Comparison of ENCODE assay signal across 8 cellular contexts in the genomic region with DNA sequence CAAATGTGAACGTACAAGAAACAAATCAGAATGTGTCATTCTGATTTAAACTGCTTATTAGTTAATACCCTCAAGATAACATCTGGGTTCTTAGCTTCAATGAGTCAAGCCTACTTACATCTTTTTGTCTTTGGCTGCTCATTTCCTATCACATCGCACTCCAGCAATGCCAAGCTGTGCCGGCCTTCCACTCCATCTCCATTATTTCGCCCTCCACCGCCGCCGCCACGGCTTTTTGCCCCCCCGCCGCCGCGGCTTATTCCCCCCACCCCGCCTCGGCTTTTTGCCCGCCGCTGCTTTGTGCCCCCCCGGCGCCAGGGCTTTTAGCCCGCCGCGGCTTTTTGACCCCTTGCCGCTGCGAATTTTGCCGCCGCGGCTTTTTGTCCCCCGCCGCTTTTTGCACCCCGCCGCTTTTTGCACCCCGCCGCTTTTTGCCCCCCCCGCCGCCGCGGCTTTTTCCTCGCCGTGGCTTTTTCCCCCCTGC.
DNase-seq lines count a peak whose midpoint lies in the region; ATAC-seq and TF ChIP-seq lines count a peak whose summit lies in the region.
"Not testable (repeated sequence)": the region's sequence is repeated elsewhere in the genome, so short reads cannot be mapped to it uniquely, and the experiment has no call there.

No MANE protein-coding gene starts in this region.

- peak overlapping the region; percentile 67 for H3K4me3 Mint-ChIP-seq in activated CD8-positive, alpha-beta T cell treated with anti-CD3 and anti-CD28 coated beads for 36 hours
- peak overlapping the region; percentile 76 for H3K4me3 Mint-ChIP-seq in MCF 10A (ENCODE audit: unreplicated experiment)
- peak overlapping the region; percentile 74 for H3K4me3 Mint-ChIP-seq in memory B cell

- POLR2A ChIA-PET in AG04450 (lab: Yijun Ruan, JAX); activated CD8-positive, alpha-beta T cell treated with anti-CD3 and anti-CD28 coated beads for 36 hours (lab: Charles Lee): not testable (repeated sequence)
- POLR2A ChIA-PET in MCF 10A (lab: Yijun Ruan, JAX), result interaction anchor here (1.4 kb wide), 1 partner anchor 34 kb away, joined by 3 read pairs; no protein-coding TSS in a partner anchor

- H3K9me3 ChIP-seq in AG04450 (ENCODE audit: control insufficient read depth, insufficient read depth, low read length); OCI-LY3 (ENCODE audit: insufficient read depth, low read length): not testable (repeated sequence)

- H2AFZ ChIP-seq in OCI-LY3 (ENCODE audit: low read depth, low read length), result not testable (repeated sequence)

- not testable (repeated sequence) for ATAC-seq in activated CD8-positive, alpha-beta T cell treated with anti-CD3 and anti-CD28 coated beads for 36 hours; memory B cell (ENCODE audit: low read depth)

- not testable (repeated sequence) for H3K27ac ChIP-seq in AG04450 (ENCODE audit: low read depth, low read length); OCI-LY3 (ENCODE audit: low read length)
- peak overlapping the region in 3 of 21 experiments; percentile 16 to 49 (median 49) for H3K27ac ChIP-seq in skin epidermis

- H3K4me1 ChIP-seq in OCI-LY3 (ENCODE audit: low read length), result not testable (repeated sequence)

- H3K4me2 ChIP-seq in OCI-LY3 (ENCODE audit: low read length), result peak overlapping the region; percentile 59

- CTCF ChIA-PET in AG04450 (lab: Charles Lee); activated CD8-positive, alpha-beta T cell treated with anti-CD3 and anti-CD28 coated beads for 36 hours (lab: Charles Lee); MCF 10A (lab: Yijun Ruan, JAX): not testable (repeated sequence)

- not testable (repeated sequence) for H3K36me3 ChIP-seq in OCI-LY3 (replicated peaks; ENCODE audit: low read depth, low read length)

- H3K79me2 ChIP-seq in OCI-LY3 (ENCODE audit: low read length), result not testable (repeated sequence)

- peaks cover 14% of the 10 kb centered on the region for H3K27me3 Mint-ChIP-seq in activated CD8-positive, alpha-beta T cell treated with anti-CD3 and anti-CD28 coated beads for 36 hours
- not testable (repeated sequence) for H3K27me3 Mint-ChIP-seq in MCF 10A (ENCODE audit: insufficient read depth, unreplicated experiment); memory B cell

- not testable (repeated sequence) for BruUV-seq in MCF 10A (replicated peaks; lab: Mats Ljungman, UMichigan)

- peaks cover 10% of the 10 kb centered on the region for H3K36me3 Mint-ChIP-seq in activated CD8-positive, alpha-beta T cell treated with anti-CD3 and anti-CD28 coated beads for 36 hours (ENCODE audit: low read depth)
- H3K36me3 Mint-ChIP-seq in MCF 10A (ENCODE audit: insufficient read depth, unreplicated experiment), result peaks cover 11% of the 10 kb centered on the region
- peaks cover 11% of the 10 kb centered on the region for H3K36me3 Mint-ChIP-seq in memory B cell

- not testable (repeated sequence) for H3K9me3 Mint-ChIP-seq in activated CD8-positive, alpha-beta T cell treated with anti-CD3 and anti-CD28 coated beads for 36 hours; memory B cell
- peaks cover 11% of the 10 kb centered on the region for H3K9me3 Mint-ChIP-seq in MCF 10A (ENCODE audit: unreplicated experiment)

- H3K9ac ChIP-seq in OCI-LY3 (ENCODE audit: low read length), result peak overlapping the region; percentile 53; the same call in 1 of the 2 replicates

- not testable (repeated sequence) for H3K27me3 ChIP-seq in AG04450 (ENCODE audit: control insufficient read depth, insufficient read depth, low read length); OCI-LY3 (ENCODE audit: low read depth, low read length)

- TF ChIP-seq CTCF in AG04450 (IDR thresholded peaks at IDR 0.05; ENCODE audit: low read depth, low read length); HFF-Myc (IDR thresholded peaks at IDR 0.05; ENCODE audit: low read depth, low read length, missing control alignments); OCI-LY3 (IDR thresholded peaks at IDR 0.05; ENCODE audit: low read depth, low read length); activated CD8-positive, alpha-beta T cell treated with anti-CD3 and anti-CD28 coated beads for 36 hours (IDR thresholded peaks at IDR 0.05); MCF 10A (IDR thresholded peaks at IDR 0.05; ENCODE audit: unreplicated experiment); foreskin fibroblast (IDR thresholded peaks at IDR 0.05; ENCODE audit: low read depth, low read length): not testable (repeated sequence)

- not testable (repeated sequence) for H3K27ac Mint-ChIP-seq in activated CD8-positive, alpha-beta T cell treated with anti-CD3 and anti-CD28 coated beads for 36 hours; MCF 10A (ENCODE audit: low read depth, unreplicated experiment); memory B cell

- not testable (repeated sequence) for H4K20me1 ChIP-seq in OCI-LY3 (ENCODE audit: insufficient read depth, low read length)

- not testable (repeated sequence) for DNase-seq in AG04450 (ENCODE audit: low read depth, low spot score); HFF-Myc (ENCODE audit: extremely low read depth, low read depth); memory B cell (ENCODE audit: low spot score in 2 of 2)
- peak; percentile 4 for DNase-seq in activated CD8-positive, alpha-beta T cell treated with anti-CD3 and anti-CD28 coated beads for 36 hours
- peak; percentile 11 for DNase-seq in MCF 10A (ENCODE audit: unreplicated experiment)
- peak; percentile 31 to 60 for DNase-seq in foreskin fibroblast

- H3K4me1 Mint-ChIP-seq in activated CD8-positive, alpha-beta T cell treated with anti-CD3 and anti-CD28 coated beads for 36 hours (ENCODE audit: low read depth); MCF 10A (ENCODE audit: insufficient read depth, unreplicated experiment): not testable (repeated sequence)
- H3K4me1 Mint-ChIP-seq in memory B cell, result peaks cover 11% of the 10 kb centered on the region

- intact Hi-C loops in activated CD8-positive, alpha-beta T cell treated with anti-CD3 and anti-CD28 coated beads for 36 hours (cut with micrococcal nuclease); MCF 10A (cut with micrococcal nuclease): not testable (repeated sequence)

- H3K4me3 ChIP-seq in AG04450 (ENCODE audit: low read depth, low read length) (peak overlapping the region; percentile 42), HFF-Myc (replicated peaks; ENCODE audit: low read depth, low read length) (peak overlapping the region; percentile 47), OCI-LY3 (ENCODE audit: low read length) (peak overlapping the region; percentile 77), foreskin fibroblast (ENCODE audit: low read depth in 1 of 2, low read length in 2 of 2) (peak overlapping the region; percentile 48 to 50), skin epidermis (peak overlapping the region; percentile 47 to 60 (median 52))
